In the genomic region with DNA sequence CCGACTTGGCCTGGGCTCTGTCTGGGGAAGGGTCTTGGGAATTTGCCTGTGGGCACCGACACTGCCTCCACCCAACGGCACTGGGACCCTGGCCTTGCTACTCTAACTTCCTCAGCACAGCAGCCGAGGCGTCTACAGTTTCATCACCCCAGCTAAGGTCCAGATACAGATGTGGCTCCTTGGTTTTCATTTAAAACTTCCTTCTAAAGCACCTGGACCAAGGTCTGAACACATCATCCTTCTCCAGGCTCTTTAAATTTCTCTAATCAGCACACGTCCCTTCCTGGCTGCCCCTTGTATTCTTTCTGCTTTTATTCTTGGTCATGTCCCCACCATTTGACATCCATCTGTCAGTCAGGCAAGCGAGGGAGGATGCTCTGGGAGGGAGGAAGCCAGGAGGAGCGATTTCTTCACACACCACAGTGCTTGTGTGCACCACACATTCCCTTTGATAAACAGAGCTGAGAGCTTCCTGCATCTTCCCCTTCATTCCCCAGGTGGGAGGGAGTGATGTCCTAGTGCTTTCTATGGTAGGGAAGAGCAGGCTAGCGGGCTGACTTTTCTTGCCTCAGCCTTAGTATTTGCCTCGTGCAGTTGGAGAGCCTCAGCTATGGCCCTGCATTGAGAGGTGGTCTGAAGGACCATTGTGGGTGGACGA, we compare ENCODE assay signal across 12 cellular contexts. TPM values are rescaled to one million over a fixed set of nuclear protein-coding genes. Genes with fewer than 3 reads are reported as not detected.
A peak's percentile ranks its signal among the peaks of the same experiment; 100 is the strongest.
DNase-seq lines count a peak whose midpoint lies in the region; ATAC-seq and TF ChIP-seq lines count a peak whose summit lies in the region.
"Had no signal": no experiment of that assay in that cellular context is flagged by ENCODE, and none has a peak within 500 bp of the region (broad histone marks: within the 10 kb centered on the region; RNA-seq: fewer than 3 reads in every experiment).

No MANE protein-coding gene starts in this region.

- no peak for ATAC-seq in natural killer cell
- no peak for ATAC-seq in aorta (ENCODE audit: low FRiP score)

- peak overlapping the region; percentile 36 for H3K4me3 Mint-ChIP-seq in natural killer cell

- DNase-seq in left ventricle myocardium inferior (no peak), right atrium auricular region (ENCODE audit: low spot score) (no peak), ascending aorta (ENCODE audit: low spot score in 2 of 2) (no peak), natural killer cell (no peak), aorta (no peak), NCI-H1436 (lab: John Stamatoyannopoulos, UW) (no peak), glomerular visceral epithelial cell (ENCODE audit: extremely low spot score) (no peak), SW 1271 (lab: John Stamatoyannopoulos, UW) (no peak)
- DNase-seq: activated CD4-positive, alpha-beta T cell treated with anti-CD3 and anti-CD28 coated beads, Interleukin-2, amount 50 U/mL, for 1 hour; NCI-H510A; posterior cingulate gyrus had no signal

- peaks cover 16% of the 10 kb centered on the region for H3K36me3 Mint-ChIP-seq in natural killer cell

- peak overlapping the region; percentile 99 for H3K27ac ChIP-seq in left ventricle myocardium inferior (replicated peaks)
- peak overlapping the region in 1 of 2 donors; percentile 52 for H3K27ac ChIP-seq in right atrium auricular region
- H3K27ac ChIP-seq in ascending aorta = peak overlapping the region; percentile 75 to 82
- peak overlapping the region; percentile 2 to 82 for H3K27ac ChIP-seq in aorta (ENCODE audit: low read depth in 1 of 2, low read length in 2 of 2)
- H3K27ac ChIP-seq: C4-2B had no signal

- WGBS in aorta, 2 donors = 64% methylated on average over 11 of the region's 11 CpGs

- no peaks in the 10 kb centered on the region for H3K9me3 Mint-ChIP-seq in natural killer cell

- peaks cover 30% of the 10 kb centered on the region for H3K36me3 ChIP-seq in left ventricle myocardium inferior
- H3K36me3 ChIP-seq in right atrium auricular region = peaks cover 6% of the 10 kb centered on the region
- peaks cover 19 to 56% of the 10 kb centered on the region in 2 donors for H3K36me3 ChIP-seq in ascending aorta
- peaks cover 0 to 9% of the 10 kb centered on the region in 2 donors for H3K36me3 ChIP-seq in aorta (ENCODE audit: control insufficient read depth in 1 of 2, insufficient read depth in 2 of 2, low read length in 1 of 2)

- H3K9me3 ChIP-seq in left ventricle myocardium inferior (replicated peaks) (no peaks in the 10 kb centered on the region), right atrium auricular region (no peaks in the 10 kb centered on the region), ascending aorta (no peaks in the 10 kb centered on the region), aorta (ENCODE audit: control insufficient read depth, low read length) (no peaks in the 10 kb centered on the region)

- H3K27me3 Mint-ChIP-seq in natural killer cell (ENCODE audit: low read depth in 2 of 2) = no peaks in the 10 kb centered on the region

- peaks cover 100% of the 10 kb centered on the region for H3K4me1 ChIP-seq in left ventricle myocardium inferior
- peaks cover 0 to 51% of the 10 kb centered on the region in 2 donors for H3K4me1 ChIP-seq in right atrium auricular region
- H3K4me1 ChIP-seq in ascending aorta = peaks cover 9 to 66% of the 10 kb centered on the region in 2 donors
- H3K4me1 ChIP-seq in aorta (ENCODE audit: control insufficient read depth in 1 of 2, insufficient read depth in 2 of 2, low read length in 2 of 2) = peaks cover 8 to 9% of the 10 kb centered on the region in 2 donors

- H3K27me3 ChIP-seq in left ventricle myocardium inferior (ENCODE audit: low read depth) = no peaks in the 10 kb centered on the region
- no peaks in the 10 kb centered on the region for H3K27me3 ChIP-seq in right atrium auricular region
- H3K27me3 ChIP-seq in ascending aorta = no peaks in the 10 kb centered on the region
- H3K27me3 ChIP-seq in aorta (ENCODE audit: control insufficient read depth in 1 of 2, insufficient read depth in 2 of 2, low read length in 1 of 2) = no peaks in the 10 kb centered on the region

- intact Hi-C loops in left ventricle myocardium inferior (cut with micrococcal nuclease) = loop anchor here (5.0 to 10.0 kb wide), 2 partner anchors 117 to 174 kb away; no protein-coding TSS in a partner anchor
- intact Hi-C loops in ascending aorta (cut with DNase I) = loop anchor here (5.0 kb wide), 1 partner anchor 124 kb away; no protein-coding TSS in a partner anchor
- intact Hi-C loops in natural killer cell (cut with micrococcal nuclease) = loop anchor here (2.0 kb wide), 1 partner anchor 13 kb away; no protein-coding TSS in a partner anchor
- intact Hi-C loops in aorta (cut with DNase I) = loop anchor here (5.0 to 10.0 kb wide), 6 partner anchors 34 to 237 kb away; no protein-coding TSS in a partner anchor

- H3K27ac Mint-ChIP-seq in natural killer cell = peak overlapping the region; percentile 85 to 93

- H3K4me3 ChIP-seq in left ventricle myocardium inferior (peak overlapping the region; percentile 33), right atrium auricular region (no peak overlapping the region), ascending aorta (peak overlapping the region; percentile 2 to 83), aorta (ENCODE audit: low read length in 2 of 2) (no peak overlapping the region)

- no peak for TF ChIP-seq CTCF in left ventricle myocardium inferior (IDR thresholded peaks at IDR 0.05; ENCODE audit: borderline replicate concordance)
- no peak for TF ChIP-seq CTCF in right atrium auricular region (IDR thresholded peaks at IDR 0.05)
- no peak for TF ChIP-seq CTCF in ascending aorta (IDR thresholded peaks at IDR 0.05)
- TF ChIP-seq CTCF in natural killer cell (IDR thresholded peaks at IDR 0.05) = no peak

- peaks cover 81 to 90% of the 10 kb centered on the region in 2 donors for H3K4me1 Mint-ChIP-seq in natural killer cell

RNA-seq across cellular contexts. Expression of gene LBH, which starts 6.9 kb away (rescaled TPM):
- total RNA-seq in left ventricle myocardium inferior (200 TPM), right atrium auricular region (10 to 100 TPM; 18.9 to 54.6 TPM), ascending aorta (116 TPM), natural killer cell (100 to 1,000 TPM; 157 to 197 (median 158) TPM), aorta (100 to 1,000 TPM; 105 to 213 TPM)
- 10 to 100 TPM; 56.1 to 83.8 TPM for polyA plus RNA-seq in aorta

Comparison
In these comparisons a context has a peak if more than half of its experiments do, and no peak if none do; other contexts are left out.
1. H3K4me3 ChIP-seq: peak in left ventricle myocardium inferior (single experiment) and ascending aorta (2 of 2); none in right atrium auricular region (0 of 2) and aorta (0 of 2).